ENCODE assay signal across 14 cellular contexts in genomic region chr11:45078236-45079074, GRCh38.
DNase-seq lines count a peak whose midpoint lies in the region; ATAC-seq, FAIRE-seq and TF ChIP-seq lines count a peak whose summit lies in the region.
"Had no signal": no experiment of that assay in that cellular context is flagged by ENCODE, and none has a peak within 500 bp of the region (broad histone marks: within the 10 kb centered on the region; RNA-seq: fewer than 3 reads in every experiment).

No MANE protein-coding gene starts in this region.

- H3K9me3 Mint-ChIP-seq in CD4-positive, alpha-beta T cell = no peaks in the 10 kb centered on the region

- in situ Hi-C loops in KBM-7 (cut with MboI; ENCODE audit: low pct_unique_long_range_greater_than_20kb, low sequenced_read_pairs) = no loop called here

- no peak for TF ChIP-seq POLR2A in H1 (IDR thresholded peaks at IDR 0.05; ENCODE audit: control extremely low read depth in 1 of 2, low read depth in 2 of 2, low read length in 2 of 2)

- no peak for DNase-seq in CD4-positive, alpha-beta T cell
- DNase-seq in HL-60 (ENCODE audit: low read depth in 1 of 2, low spot score in 1 of 2) (no peak), H1 (ENCODE audit: low read depth in 1 of 2, low spot score in 2 of 2) (no peak), KBM-7 (no peak), PC-9 (no peak)
- no peak for DNase-seq in effector CD8-positive, alpha-beta T cell (lab: John Stamatoyannopoulos, UW)
- DNase-seq: activated naive CD4-positive, alpha-beta T cell treated with Interleukin-2 at 50 U/mL for 16 hours; DMS53; midbrain; MM.1S; NCI-H526 treated with DMSO at 0.1 percent for 48 hours had no signal

- H3K27ac ChIP-seq in CD4-positive, alpha-beta T cell (ENCODE audit: low read depth, low read length) = no peak overlapping the region
- H3K27ac ChIP-seq in HL-60 (replicated peaks) (peak overlapping the region; percentile 73), H1 (ENCODE audit: low read depth, low read length) (no peak overlapping the region), neutrophil (peak overlapping the region; percentile 93), PC-9 (no peak overlapping the region)

- no peaks in the 10 kb centered on the region for H3K36me3 Mint-ChIP-seq in CD4-positive, alpha-beta T cell (ENCODE audit: low read depth)

- BruUV-seq in PC-9 (replicated peaks; lab: Mats Ljungman, UMichigan) = no TSS peak

- no peak overlapping the region for H4K91ac ChIP-seq in H1 (replicated peaks; ENCODE audit: insufficient read length, low read length)

- no peaks in the 10 kb centered on the region for H3K79me1 ChIP-seq in H1 (ENCODE audit: low read depth, low read length)

- no peak overlapping the region for H3K4ac ChIP-seq in H1 (replicated peaks; ENCODE audit: insufficient read length, low read depth, low read length)

- H3K79me2 ChIP-seq in H1 (ENCODE audit: control insufficient read depth in 1 of 2, insufficient read depth in 2 of 2, low read length in 2 of 2) = no peaks in the 10 kb centered on the region
- H3K79me2 ChIP-seq in PC-9 (ENCODE audit: low read depth) = no peaks in the 10 kb centered on the region

- WGBS in H1 (ENCODE audit: extremely low coverage in 1 of 2, insufficient coverage in 1 of 2, insufficient read length in 1 of 2, insufficient replicate concordance in 2 of 2, low coverage in 1 of 2, low lambda C conversion rate in 2 of 2, missing lambda C conversion rate in 1 of 2), 2 experiments = 91% methylated on average over 16 of the region's 16 CpGs; no CpG with 5 or more reads in 1 of the 2 experiments

- POLR2A ChIA-PET in CD4-positive, alpha-beta T cell (lab: Charles Lee) = no interaction called here
- POLR2A ChIA-PET in H1 (lab: Charles Lee; ENCODE audit: partially characterized antibody) (interaction anchor here (0.8 kb wide), 1 partner anchor 37 kb away, joined by 3 read pairs; no protein-coding TSS in a partner anchor), PC-9 (lab: Charles Lee; ENCODE audit: unreplicated experiment) (no interaction called here)

- intact Hi-C loops in CD4-positive, alpha-beta T cell (cut with DNase I, micrococcal nuclease) = no loop called here
- intact Hi-C loops in PC-9 (cut with micrococcal nuclease; ENCODE audit: unreplicated experiment) = no loop called here

- H3K18ac ChIP-seq in H1 (ENCODE audit: extremely low read depth, low read length) = no peak overlapping the region

- H3K23ac ChIP-seq in H1 (ENCODE audit: insufficient read length) = no peak overlapping the region

- CTCF ChIA-PET in CD4-positive, alpha-beta T cell (lab: Charles Lee) = no interaction called here
- CTCF ChIA-PET in H1 (lab: Charles Lee; ENCODE audit: partially characterized antibody) (interaction anchor here (1.0 to 34.2 kb wide), 8 partner anchors 9 to 155 kb away, joined by 3 to 1347 read pairs (median 6); no protein-coding TSS in a partner anchor), PC-9 (lab: Charles Lee) (interaction anchor here (0.7 kb wide), 2 partner anchors 142 to 785 kb away, joined by 3 to 4 read pairs; no protein-coding TSS in a partner anchor)

- peak overlapping the region; percentile 32; the same call in 1 of the 2 replicates for H2BK15ac ChIP-seq in H1 (ENCODE audit: low read length)

- peaks cover 10 to 32% (median 12%) of the 10 kb centered on the region in 4 experiments for H3K4me1 ChIP-seq in H1 (replicated peaks in 1 of 4; ENCODE audit: control insufficient read depth in 3 of 4, insufficient read depth in 4 of 4, low read length in 3 of 4)
- peaks cover 50 to 62% of the 10 kb centered on the region in 2 experiments for H3K4me1 ChIP-seq in neutrophil (ENCODE audit: control insufficient read depth in 1 of 2, insufficient read depth in 1 of 2, low read depth in 1 of 2, low read length in 1 of 2)
- no peaks in the 10 kb centered on the region for H3K4me1 ChIP-seq in PC-9 (replicated peaks; ENCODE audit: insufficient read depth)

- H3K27ac Mint-ChIP-seq in CD4-positive, alpha-beta T cell = peak overlapping the region; percentile 89

- H3K9me2 ChIP-seq in PC-9 (ENCODE audit: insufficient read depth) = no peaks in the 10 kb centered on the region

- H3K9me3 ChIP-seq in CD4-positive, alpha-beta T cell (ENCODE audit: control insufficient read depth, low read length) = no peaks in the 10 kb centered on the region
- H3K9me3 ChIP-seq in H1 (ENCODE audit: insufficient read depth in 2 of 2, low read depth in 1 of 2, low read length in 1 of 2) (no peaks in the 10 kb centered on the region), neutrophil (no peaks in the 10 kb centered on the region), PC-9 (ENCODE audit: insufficient read depth, low read depth) (no peaks in the 10 kb centered on the region)
- H3K9me3 ChIP-seq: heart right ventricle had no signal

- no peak for ATAC-seq in CD4-positive, alpha-beta T cell (ENCODE audit: poor library complexity)
- no peak for ATAC-seq in HG02678 (IDR thresholded peaks at IDR 0.05; ENCODE audit: unreplicated experiment)

- H2AK5ac ChIP-seq in H1 (ENCODE audit: low read depth, low read length) = no peak overlapping the region

- H3K27me3 ChIP-seq in CD4-positive, alpha-beta T cell (ENCODE audit: control insufficient read depth, insufficient read depth, low read length) = no peaks in the 10 kb centered on the region
- H3K27me3 ChIP-seq in HL-60 (ENCODE audit: insufficient read depth, poor library complexity, severe bottlenecking) (no peaks in the 10 kb centered on the region), H1 (replicated peaks in 1 of 4; ENCODE audit: control insufficient read depth in 3 of 4, extremely low read depth in 1 of 4, insufficient read depth in 3 of 4, low read length in 3 of 4) (no peaks in the 10 kb centered on the region), neutrophil (no peaks in the 10 kb centered on the region), PC-9 (ENCODE audit: insufficient read depth, low read depth) (peaks cover 21% of the 10 kb centered on the region)
- H3K27me3 ChIP-seq: heart right ventricle had no signal

- no peak overlapping the region; the same call in 1 of the 2 replicates for H2BK20ac ChIP-seq in H1 (ENCODE audit: low read length)

- H3K56ac ChIP-seq in H1 (replicated peaks; ENCODE audit: insufficient read length, low read depth, low read length) = no peak overlapping the region

- no peak for TF ChIP-seq RAD21 in H1 (IDR thresholded peaks at IDR 0.05 in 1 of 2, conservative IDR thresholded peaks at IDR 0.05 in 1 of 2; ENCODE audit: low read depth in 2 of 2, low read length in 2 of 2)

- no peak overlapping the region for H4K8ac ChIP-seq in H1 (ENCODE audit: extremely low read depth, insufficient read depth, low read length)

- H3K4me1 Mint-ChIP-seq in CD4-positive, alpha-beta T cell (ENCODE audit: low read depth) = peaks cover 59% of the 10 kb centered on the region

- H3K23me2 ChIP-seq in H1 (ENCODE audit: low read depth, low read length) = peaks cover 3% of the 10 kb centered on the region; the same call in 1 of the 2 replicates

- H2BK12ac ChIP-seq in H1 (ENCODE audit: low read depth, low read length) = no peak overlapping the region

- TF ChIP-seq EP300 in H1 (IDR thresholded peaks at IDR 0.05; ENCODE audit: borderline replicate concordance in 1 of 2, low read depth in 2 of 2, low read length in 2 of 2) = no peak

- H2BK5ac ChIP-seq in H1 (ENCODE audit: low read depth, low read length) = no peak overlapping the region

- no peaks in the 10 kb centered on the region for H4K20me1 ChIP-seq in H1 (replicated peaks in 1 of 2; ENCODE audit: control insufficient read depth in 1 of 2, insufficient read depth in 2 of 2, low read length in 2 of 2)
- no peaks in the 10 kb centered on the region for H4K20me1 ChIP-seq in PC-9 (ENCODE audit: insufficient read depth)

- H3F3A ChIP-seq in PC-9 (ENCODE audit: insufficient read depth, low read depth) = no peaks in the 10 kb centered on the region

- no peaks in the 10 kb centered on the region for H3K36me3 ChIP-seq in H1 (ENCODE audit: control insufficient read depth in 2 of 4, insufficient read depth in 4 of 4, low read length in 3 of 4)
- no peaks in the 10 kb centered on the region for H3K36me3 ChIP-seq in neutrophil
- no peaks in the 10 kb centered on the region for H3K36me3 ChIP-seq in PC-9 (ENCODE audit: low read depth)
- H3K36me3 ChIP-seq: heart right ventricle had no signal

- no peak overlapping the region for H2BK120ac ChIP-seq in H1 (replicated peaks; ENCODE audit: low read depth, low read length)

- peak overlapping the region; percentile 27 for H3K4me3 Mint-ChIP-seq in CD4-positive, alpha-beta T cell

- no peak overlapping the region for H3K4me2 ChIP-seq in H1 (ENCODE audit: insufficient read depth in 1 of 2, low read depth in 2 of 2, low read length in 2 of 2)
- no peak overlapping the region for H3K4me2 ChIP-seq in PC-9

- H3K27me3 Mint-ChIP-seq in CD4-positive, alpha-beta T cell = no peaks in the 10 kb centered on the region

- no peak overlapping the region for H3K4me3 ChIP-seq in HL-60 (replicated peaks; ENCODE audit: insufficient read depth, low read length)
- H3K4me3 ChIP-seq in H1 (ENCODE audit: extremely low read depth in 1 of 4, insufficient read depth in 2 of 4, low read depth in 3 of 4, low read length in 4 of 4) = no peak overlapping the region
- no peak overlapping the region for H3K4me3 ChIP-seq in neutrophil (ENCODE audit: low read depth in 1 of 2, low read length in 1 of 2)
- no peak overlapping the region for H3K4me3 ChIP-seq in PC-9
- H3K4me3 ChIP-seq: heart right ventricle had no signal

- FAIRE-seq in H1 (lab: Jason Lieb, UNC) = no peak

- no peak for TF ChIP-seq CTCF in CD4-positive, alpha-beta T cell (IDR thresholded peaks at IDR 0.05)
- no peak for TF ChIP-seq CTCF in HL-60 (IDR thresholded peaks at IDR 0.05; ENCODE audit: insufficient read depth, low read length)
- no peak for TF ChIP-seq CTCF in H1 (IDR thresholded peaks at IDR 0.05; ENCODE audit: control extremely low read depth in 1 of 3, insufficient read depth in 1 of 3, low read depth in 1 of 3, low read length in 3 of 3)
- no peak for TF ChIP-seq CTCF in neutrophil (IDR thresholded peaks at IDR 0.05)
- TF ChIP-seq CTCF in PC-9 (conservative IDR thresholded peaks at IDR 0.05) = no peak

- H4K5ac ChIP-seq in H1 (ENCODE audit: insufficient read length, low read depth, low read length) = no peak overlapping the region

- H2AFZ ChIP-seq in H1 (ENCODE audit: low read length) (no peak overlapping the region), PC-9 (no peak overlapping the region)

- H3K9ac ChIP-seq in H1 (replicated peaks in 1 of 4; ENCODE audit: extremely low read depth in 1 of 4, low read depth in 3 of 4, low read length in 3 of 4) = no peak overlapping the region

- H3K14ac ChIP-seq in H1 (ENCODE audit: insufficient read length) = no peak overlapping the region

TF ChIP-seq in H1, 55 proteins besides CTCF, POLR2A, EP300 and RAD21 (continues in another document):
- TF ChIP-seq RBBP5 (IDR thresholded peaks at IDR 0.05; ENCODE audit: borderline replicate concordance, low read depth, low read length) = no peak
- peak; percentile 94 for TF ChIP-seq KDM1A (IDR thresholded peaks at IDR 0.05; ENCODE audit: borderline replicate concordance, low read length)
- TF ChIP-seq SIX5 (IDR thresholded peaks at IDR 0.05; ENCODE audit: low read depth, low read length) = no peak
- TF ChIP-seq ZNF274 (IDR thresholded peaks at IDR 0.05; ENCODE audit: borderline replicate concordance, extremely low read depth, low read length) = no peak

Comparison
In these comparisons a context has a peak if more than half of its experiments do, and no peak if none do; other contexts are left out.
1. H3K27ac ChIP-seq: peak in HL-60 (single experiment) and neutrophil (single experiment); none in CD4-positive, alpha-beta T cell (single experiment), H1 (single experiment) and PC-9 (single experiment).